ENCODE assay signal across 8 cellular contexts in the genomic region with DNA sequence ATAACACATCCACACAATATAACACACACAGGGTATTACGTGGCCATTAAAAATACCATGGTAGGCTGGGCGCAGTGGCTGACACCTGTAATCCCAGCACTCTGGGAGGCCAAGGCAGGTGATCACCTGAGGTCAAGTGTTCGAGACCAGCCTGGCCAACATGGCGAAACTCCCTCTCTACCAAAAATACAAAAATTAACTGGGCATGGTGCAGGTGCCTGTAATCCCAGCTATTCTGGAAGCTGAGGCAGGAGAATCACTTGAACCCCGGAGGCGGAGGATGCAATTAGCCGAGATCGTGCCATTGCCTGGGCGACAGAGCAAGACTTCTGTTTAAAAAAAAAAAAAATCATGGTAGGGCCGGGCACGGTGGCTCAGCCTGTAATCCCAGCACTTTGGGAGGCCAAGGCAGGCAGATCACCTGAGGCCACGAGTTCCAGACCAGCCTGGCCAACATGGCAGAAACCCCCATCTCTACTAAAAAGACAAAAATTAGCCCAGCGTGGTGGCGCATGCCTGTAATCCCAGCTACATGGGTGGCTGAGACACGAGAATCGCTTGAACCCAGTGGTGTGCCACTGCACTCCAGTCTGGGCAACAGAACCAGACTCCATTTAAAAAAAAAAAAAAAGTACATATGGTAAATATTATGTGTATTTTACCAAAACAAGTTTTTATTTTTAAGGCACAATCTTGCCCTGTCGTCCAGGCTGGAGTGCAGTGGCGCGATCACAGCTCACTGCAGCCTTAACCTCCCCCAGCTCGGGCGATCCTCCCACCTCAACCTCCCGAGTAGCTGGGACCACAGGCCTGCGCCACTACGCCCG. TPM values are rescaled to one million over a fixed set of nuclear protein-coding genes. Genes with fewer than 3 reads are reported as not detected.
DNase-seq lines count a peak whose midpoint lies in the region; ATAC-seq and TF ChIP-seq lines count a peak whose summit lies in the region.

No MANE protein-coding gene starts in this region.

- no peaks in the 10 kb centered on the region for H3K27me3 ChIP-seq in cardiac muscle cell
- no peaks in the 10 kb centered on the region for H3K27me3 ChIP-seq in mammary epithelial cell (ENCODE audit: insufficient read depth, low read length)
- H3K27me3 ChIP-seq in vagina, result no peaks in the 10 kb centered on the region

- TF ChIP-seq CTCF in cardiac muscle cell (IDR thresholded peaks at IDR 0.05; ENCODE audit: low read depth, low read length), result no peak
- TF ChIP-seq CTCF in mammary epithelial cell (conservative IDR thresholded peaks at IDR 0.05 in 1 of 2, IDR thresholded peaks at IDR 0.05 in 1 of 2; ENCODE audit: extremely low read depth in 1 of 2, insufficient read depth in 1 of 2, low read depth in 1 of 2, low read length in 2 of 2), result no peak
- TF ChIP-seq CTCF in vagina (IDR thresholded peaks at IDR 0.05), result no peak

- intact Hi-C loops in left ventricle myocardium superior (cut with micrococcal nuclease) (no loop called here), mammary epithelial cell (cut with micrococcal nuclease) (loop anchor here (1.0 to 5.0 kb wide), 5 partner anchors 38 to 585 kb away; a partner anchor contains a TSS), vagina (cut with DNase I) (loop anchor here (2.0 to 10.0 kb wide), 2 partner anchors 290 to 478 kb away; a partner anchor contains a TSS)

- no peaks in the 10 kb centered on the region for H3K79me2 ChIP-seq in mammary epithelial cell (ENCODE audit: insufficient read depth, low read length)

- ATAC-seq in left ventricle myocardium superior, result no peak

- no peak for TF ChIP-seq POLR2A in vagina (IDR thresholded peaks at IDR 0.05)

- dilution Hi-C loops in mammary epithelial cell (cut with HindIII; ENCODE audit: low sequenced_read_pairs), result no loop called here

- H3K4me1 ChIP-seq in cardiac muscle cell (ENCODE audit: low read depth), result peaks cover 8% of the 10 kb centered on the region
- H3K4me1 ChIP-seq in mammary epithelial cell (ENCODE audit: insufficient read depth, low read length), result peaks cover 7% of the 10 kb centered on the region
- H3K4me1 ChIP-seq in mesodermal cell (ENCODE audit: control insufficient read depth, insufficient read depth, low read length, poor library complexity, severe bottlenecking), result no peaks in the 10 kb centered on the region
- H3K4me1 ChIP-seq in vagina, result peaks cover 17% of the 10 kb centered on the region

- 45% methylated on average over 21 of the region's 25 CpGs for WGBS in mammary epithelial cell (ENCODE audit: low coverage, missing lambda C conversion rate)
- WGBS in mesodermal cell (ENCODE audit: insufficient coverage in 2 of 2), 2 experiments, result 78 to 84% methylated on average over 19 to 20 of the region's 25 CpGs

- peak overlapping the region; percentile 37 for H3K9ac ChIP-seq in mammary epithelial cell (ENCODE audit: insufficient read depth, low read length)

- H3K9me3 ChIP-seq in cardiac muscle cell (ENCODE audit: low read depth) (no peaks in the 10 kb centered on the region), mammary epithelial cell (replicated peaks; ENCODE audit: insufficient read depth, low read length) (no peaks in the 10 kb centered on the region), mesodermal cell (ENCODE audit: control insufficient read depth, low read length) (no peaks in the 10 kb centered on the region), vagina (no peaks in the 10 kb centered on the region)

- peak overlapping the region; percentile 88 for H2AFZ ChIP-seq in mammary epithelial cell (ENCODE audit: low read depth, low read length)

- H3K4me2 ChIP-seq in mammary epithelial cell (ENCODE audit: insufficient read depth, low read depth, low read length), result peak overlapping the region; percentile 81

- no peaks in the 10 kb centered on the region for H4K20me1 ChIP-seq in mammary epithelial cell (ENCODE audit: insufficient read depth, low read length)

- H3K27ac ChIP-seq in cardiac muscle cell, result peak overlapping the region; percentile 39
- H3K27ac ChIP-seq in mammary epithelial cell (ENCODE audit: insufficient read depth, low read depth, low read length), result peak overlapping the region; percentile 74
- H3K27ac ChIP-seq in mesodermal cell (ENCODE audit: low read depth, low read length, severe bottlenecking), result peak overlapping the region; percentile 82
- H3K27ac ChIP-seq in vagina, result peak overlapping the region; percentile 79

- DNase-seq in cardiac muscle cell (ENCODE audit: low read depth in 1 of 2, low spot score in 1 of 2) (no peak), left ventricle myocardium superior (no peak), mammary epithelial cell (no peak), vagina (ENCODE audit: extremely low spot score in 2 of 2) (no peak), HuH-7 (ENCODE audit: low spot score) (no peak), DMS79 treated with DMSO at 0.1 percent for 48 hours (lab: John Stamatoyannopoulos, UW) (no peak)
- DNase-seq in activated CD4-positive, alpha-beta T cell treated with anti-CD3 and anti-CD28 coated beads for 1 hour, result no peak

- CTCF ChIA-PET in mammary epithelial cell (lab: Charles Lee; ENCODE audit: low non-redundant PET), result interaction anchor here (0.6 to 1.1 kb wide), 7 partner anchors 37 to 455 kb away, joined by 3 to 24 read pairs (median 4); a partner anchor contains a TSS

- H3K4me3 ChIP-seq in cardiac muscle cell (peak overlapping the region; percentile 62), mammary epithelial cell (replicated peaks in 1 of 3; ENCODE audit: insufficient read depth in 1 of 3, low read depth in 2 of 3, low read length in 3 of 3) (peak overlapping the region; percentile 60 to 66 (median 65)), mesodermal cell (ENCODE audit: extremely low read depth, insufficient read depth, low read length, poor library complexity, severe bottlenecking) (peak overlapping the region; percentile 53), vagina (peak overlapping the region; percentile 58 to 79)

- H3K36me3 ChIP-seq in cardiac muscle cell (no peaks in the 10 kb centered on the region), mammary epithelial cell (ENCODE audit: insufficient read depth, low read length) (no peaks in the 10 kb centered on the region), mesodermal cell (ENCODE audit: control insufficient read depth, insufficient read depth, low read length) (no peaks in the 10 kb centered on the region), vagina (no peaks in the 10 kb centered on the region)

- no TSS peak for BruUV-seq in mammary epithelial cell (replicated peaks; lab: Mats Ljungman, UMichigan)

- in situ Hi-C loops in mammary epithelial cell (cut with MboI; ENCODE audit: low sequenced_read_pairs in 2 of 2), result loop anchor here in 1 of 2 donors (5.0 to 25.0 kb wide), 2 partner anchors 290 to 465 kb away; a partner anchor contains a TSS

RNA-seq across cellular contexts. Expression of a gene that starts 24.0 kb away (rescaled TPM):
- total RNA-seq in cardiac muscle cell, result 1.4 and 3.3 TPM in 2 replicates
- polyA plus RNA-seq in cardiac muscle cell, result 1.3 and 4.7 TPM in 2 replicates
- total RNA-seq in left ventricle myocardium superior, result not detected
- total RNA-seq in mammary epithelial cell, result under 1 TPM; 0.33 to 0.66 TPM
- polyA plus RNA-seq in mammary epithelial cell, result 0.76 TPM
- polyA minus RNA-seq in mammary epithelial cell, result not detected
- 0.29 TPM for polyA plus RNA-seq in mesodermal cell (2013, experiment 1 of 2)
- not detected for polyA plus RNA-seq in mesodermal cell (2013, experiment 2 of 2)
- 2.2 TPM for total RNA-seq in vagina

RNA-seq across cellular contexts. Expression of a gene that starts 37.3 kb away (rescaled TPM):
- total RNA-seq in cardiac muscle cell (9.1 and 15.5 TPM in 2 replicates), left ventricle myocardium superior (3.5 TPM), mammary epithelial cell (10 to 100 TPM in 1 of 2 donors, 1 to 10 TPM in 1; 9.0 to 12.8 TPM), vagina (9.8 TPM)
- polyA plus RNA-seq in cardiac muscle cell (8.6 and 13.4 TPM in 2 replicates), mammary epithelial cell (31.7 TPM)
- 19.5 TPM for polyA minus RNA-seq in mammary epithelial cell
- polyA plus RNA-seq in mesodermal cell (2013, experiment 1 of 2), result 8.5 TPM
- 7.3 TPM for polyA plus RNA-seq in mesodermal cell (2013, experiment 2 of 2)

RNA-seq across cellular contexts. Expression of a gene that starts 37.5 kb away (rescaled TPM):
- 25.8 and 35.6 TPM in 2 replicates for total RNA-seq in cardiac muscle cell
- polyA plus RNA-seq in cardiac muscle cell, result 27.1 and 31.0 TPM in 2 replicates
- total RNA-seq in left ventricle myocardium superior, result 7.7 TPM
- total RNA-seq in mammary epithelial cell, result 10 to 100 TPM in 1 of 2 donors, 1 to 10 TPM in 1; 9.8 to 24.8 TPM
- 15.2 TPM for polyA plus RNA-seq in mammary epithelial cell
- polyA minus RNA-seq in mammary epithelial cell, result 33.6 TPM
- 22.3 TPM for polyA plus RNA-seq in mesodermal cell (2013, experiment 1 of 2)
- polyA plus RNA-seq in mesodermal cell (2013, experiment 2 of 2), result 23.0 TPM
- total RNA-seq in vagina, result 27.0 TPM
